ENCODE assay signal across 36 cellular contexts in genomic region chr22:23906641-23907040, GRCh38. TPM values are rescaled to one million over a fixed set of nuclear protein-coding genes. Genes with fewer than 3 reads are reported as not detected.
"Had no signal": no experiment of that assay in that cellular context is flagged by ENCODE, and none has a peak within 500 bp of the region (broad histone marks: within the 10 kb centered on the region; RNA-seq: fewer than 3 reads in every experiment).

No MANE protein-coding gene starts in this region.

- H3K4me1 ChIP-seq: breast epithelium, colonic mucosa had no signal

- H3K4me1 Mint-ChIP-seq: activated CD4-positive, alpha-beta T cell treated with anti-CD3 and anti-CD28 coated beads for 36 hours; activated naive CD4-positive, alpha-beta T cell treated with anti-CD3 and anti-CD28 coated beads, Interleukin-2, amount 50 U/mL, for 24 hours; activated naive CD8-positive, alpha-beta T cell treated with anti-CD3 and anti-CD28 coated beads for 36 hours; activated naive CD8-positive, alpha-beta T cell treated with anti-CD3 and anti-CD28 coated beads, Interleukin-2, amount 50 U/mL, for 24 hours had no signal

- ATAC-seq: activated CD4-positive, alpha-beta T cell treated with anti-CD3 and anti-CD28 coated beads for 36 hours; activated CD8-positive, alpha-beta memory T cell treated with anti-CD3 and anti-CD28 coated beads, Interleukin-2, amount 10 ng/mL, durations not matched to agents 7 days and 5 days; activated CD8-positive, alpha-beta T cell treated with anti-CD3 and anti-CD28 coated beads, Interleukin-2, amount 10 ng/mL, durations not matched to agents 7 days and 5 days; activated naive CD8-positive, alpha-beta T cell treated with anti-CD3 and anti-CD28 coated beads, Interleukin-2, amount 50 U/mL, for 24 hours; gastroesophageal sphincter had no signal

- H3K36me3 ChIP-seq: adrenal gland, breast epithelium, cardiac muscle cell, colonic mucosa, esophagus squamous epithelium, gastroesophageal sphincter had no signal

- FAIRE-seq: endometrium, endothelial cell of umbilical vein had no signal

- H3K9me3 Mint-ChIP-seq: activated CD4-positive, alpha-beta memory T cell treated with anti-CD3 and anti-CD28 coated beads for 36 hours; activated CD4-positive, alpha-beta T cell treated with anti-CD3 and anti-CD28 coated beads, Interleukin-2, amount 10 ng/mL, durations not matched to agents 24 days and 14 days; activated naive CD4-positive, alpha-beta T cell treated with anti-CD3 and anti-CD28 coated beads for 36 hours; activated naive CD4-positive, alpha-beta T cell treated with anti-CD3 and anti-CD28 coated beads, Interleukin-2, amount 50 U/mL, for 24 hours; activated naive CD8-positive, alpha-beta T cell treated with anti-CD3 and anti-CD28 coated beads for 36 hours; activated naive CD8-positive, alpha-beta T cell treated with anti-CD3 and anti-CD28 coated beads, Interleukin-2, amount 50 U/mL, for 24 hours; activated T-helper 1 cell treated with anti-CD3 and anti-CD28 coated beads, Interleukin-12 subunit alpha, Interleukin-12 subunit beta, Interleukin-2, Interleukin-4 antibody, amounts not matched to agents 30 ng/mL and 10 ng/mL and 1 ng/mL, durations not matched to agents 14 hours and 24 hours and 36 hours; activated T-helper 2 cell treated with anti-CD3 and anti-CD28 coated beads, Interferon-gamma antibody, Interleukin-2, Interleukin-4, amounts not matched to agents 10 μg/mL and 5 μg/mL and 100 μg/mL, durations not matched to agents 14 hours and 24 hours and 36 hours; brain had no signal

- H3K36me3 Mint-ChIP-seq: activated CD4-positive, alpha-beta memory T cell treated with anti-CD3 and anti-CD28 coated beads for 36 hours; activated naive CD4-positive, alpha-beta T cell treated with anti-CD3 and anti-CD28 coated beads, Interleukin-2, amount 50 U/mL, for 24 hours; activated naive CD8-positive, alpha-beta T cell treated with anti-CD3 and anti-CD28 coated beads for 36 hours; brain had no signal

- H3K4me3 ChIP-seq: adrenal gland, breast epithelium, cardiac muscle cell, colonic mucosa, esophagus squamous epithelium, gastroesophageal sphincter had no signal

- H3K4me3 Mint-ChIP-seq: activated CD4-positive, alpha-beta memory T cell treated with anti-CD3 and anti-CD28 coated beads for 36 hours; activated CD4-positive, alpha-beta T cell treated with anti-CD3 and anti-CD28 coated beads for 36 hours; activated CD4-positive, alpha-beta T cell treated with anti-CD3 and anti-CD28 coated beads, Interleukin-2, amount 10 ng/mL, durations not matched to agents 24 days and 14 days; activated CD8-positive, alpha-beta memory T cell treated with anti-CD3 and anti-CD28 coated beads, Interleukin-2, amount 10 ng/mL, durations not matched to agents 7 days and 5 days; activated CD8-positive, alpha-beta T cell treated with anti-CD3 and anti-CD28 coated beads, Interleukin-2, amount 10 ng/mL, durations not matched to agents 7 days and 5 days; activated naive CD4-positive, alpha-beta T cell treated with anti-CD3 and anti-CD28 coated beads for 36 hours; activated naive CD4-positive, alpha-beta T cell treated with anti-CD3 and anti-CD28 coated beads, Interleukin-2, amount 50 U/mL, for 24 hours; activated naive CD8-positive, alpha-beta T cell treated with anti-CD3 and anti-CD28 coated beads for 36 hours; activated naive CD8-positive, alpha-beta T cell treated with anti-CD3 and anti-CD28 coated beads, Interleukin-2, amount 50 U/mL, for 24 hours; activated T-helper 1 cell treated with anti-CD3 and anti-CD28 coated beads, Interleukin-12 subunit alpha, Interleukin-12 subunit beta, Interleukin-2, Interleukin-4 antibody, amounts not matched to agents 30 ng/mL and 10 ng/mL and 1 ng/mL, durations not matched to agents 14 hours and 24 hours and 36 hours; brain had no signal

- H3K27ac Mint-ChIP-seq: activated CD4-positive, alpha-beta memory T cell treated with anti-CD3 and anti-CD28 coated beads for 36 hours; activated CD4-positive, alpha-beta T cell treated with anti-CD3 and anti-CD28 coated beads for 36 hours; activated CD4-positive, alpha-beta T cell treated with anti-CD3 and anti-CD28 coated beads, Interleukin-2, amount 10 ng/mL, durations not matched to agents 24 days and 14 days; activated CD8-positive, alpha-beta memory T cell treated with anti-CD3 and anti-CD28 coated beads, Interleukin-2, amount 10 ng/mL, durations not matched to agents 7 days and 5 days; activated CD8-positive, alpha-beta T cell treated with anti-CD3 and anti-CD28 coated beads, Interleukin-2, amount 10 ng/mL, durations not matched to agents 7 days and 5 days; activated naive CD4-positive, alpha-beta T cell treated with anti-CD3 and anti-CD28 coated beads for 36 hours; activated naive CD4-positive, alpha-beta T cell treated with anti-CD3 and anti-CD28 coated beads, Interleukin-2, amount 50 U/mL, for 24 hours; activated naive CD8-positive, alpha-beta T cell treated with anti-CD3 and anti-CD28 coated beads for 36 hours; activated naive CD8-positive, alpha-beta T cell treated with anti-CD3 and anti-CD28 coated beads, Interleukin-2, amount 50 U/mL, for 24 hours; activated T-helper 1 cell treated with anti-CD3 and anti-CD28 coated beads, Interleukin-12 subunit alpha, Interleukin-12 subunit beta, Interleukin-2, Interleukin-4 antibody, amounts not matched to agents 30 ng/mL and 10 ng/mL and 1 ng/mL, durations not matched to agents 14 hours and 24 hours and 36 hours; activated T-helper 2 cell treated with anti-CD3 and anti-CD28 coated beads, Interferon-gamma antibody, Interleukin-2, Interleukin-4, amounts not matched to agents 10 μg/mL and 5 μg/mL and 100 μg/mL, durations not matched to agents 14 hours and 24 hours and 36 hours had no signal

- DNase-seq: activated CD4-positive, alpha-beta memory T cell treated with anti-CD3 and anti-CD28 coated beads for 36 hours; activated CD4-positive, alpha-beta T cell treated with anti-CD3 and anti-CD28 coated beads for 36 hours; activated CD4-positive, alpha-beta T cell treated with anti-CD3 and anti-CD28 coated beads, Interleukin-2, amount 10 ng/mL, durations not matched to agents 24 days and 14 days; activated CD4-positive, CD25-positive, alpha-beta regulatory T cell; activated CD4-positive, CD25-positive, alpha-beta regulatory T cell treated with anti-CD3 and anti-CD28 coated beads, Interleukin-2, amount 50 U/mL, for 72 hours; activated CD8-positive, alpha-beta memory T cell treated with anti-CD3 and anti-CD28 coated beads, Interleukin-2, amount 10 ng/mL, durations not matched to agents 7 days and 5 days; activated CD8-positive, alpha-beta memory T cell treated with anti-CD3 and anti-CD28 coated beads, Interleukin-2, amount 50 U/mL, for 4 hours; activated CD8-positive, alpha-beta T cell treated with anti-CD3 and anti-CD28 coated beads, Interleukin-2, amount 10 ng/mL, durations not matched to agents 7 days and 5 days; activated effector memory CD4-positive, alpha-beta T cell treated with anti-CD3 and anti-CD28 coated beads, Interleukin-2, amount 50 U/mL, for 16 hours; activated naive CD4-positive, alpha-beta T cell treated with anti-CD3 and anti-CD28 coated beads for 36 hours; activated naive CD8-positive, alpha-beta T cell treated with anti-CD3 and anti-CD28 coated beads for 36 hours; activated naive CD8-positive, alpha-beta T cell treated with anti-CD3 and anti-CD28 coated beads, Interleukin-2, amount 50 U/mL, for 24 hours; activated T-cell treated with anti-CD3 and anti-CD28 coated beads, Interleukin-2, amount 50 U/mL, for 1 hour; activated T-cell treated with anti-CD3 and anti-CD28 coated beads, Interleukin-2, amount 50 U/mL, for 48 hours; adrenal gland; amygdala; aorta; central memory CD4-positive, alpha-beta T cell; cerebellar nuclear complex; colonic mucosa; effector CD8-positive, alpha-beta T cell; esophagus squamous epithelium; foreskin melanocyte; head of caudate nucleus; T-helper 2 cell had no signal

- H3K9me3 ChIP-seq: adrenal gland, breast epithelium, colonic mucosa, esophagus squamous epithelium, gastroesophageal sphincter had no signal

- H3K27me3 ChIP-seq: adrenal gland, breast epithelium, cardiac muscle cell, colonic mucosa, esophagus squamous epithelium, gastroesophageal sphincter had no signal

- H3K27ac ChIP-seq: adrenal gland, breast epithelium, cardiac muscle cell, colonic mucosa, epithelial cell of prostate, esophagus squamous epithelium, gastroesophageal sphincter had no signal

- H3K27me3 Mint-ChIP-seq: activated CD4-positive, alpha-beta memory T cell treated with anti-CD3 and anti-CD28 coated beads for 36 hours; activated CD4-positive, alpha-beta T cell treated with anti-CD3 and anti-CD28 coated beads for 36 hours; activated CD8-positive, alpha-beta memory T cell treated with anti-CD3 and anti-CD28 coated beads, Interleukin-2, amount 10 ng/mL, durations not matched to agents 7 days and 5 days; activated naive CD4-positive, alpha-beta T cell treated with anti-CD3 and anti-CD28 coated beads, Interleukin-2, amount 50 U/mL, for 24 hours; activated naive CD8-positive, alpha-beta T cell treated with anti-CD3 and anti-CD28 coated beads for 36 hours had no signal

RNA-seq across cellular contexts. Expression of gene GSTT2B, which starts 54.4 kb away (rescaled TPM):
- total RNA-seq: activated CD4-positive, alpha-beta T cell treated with anti-CD3 and anti-CD28 coated beads for 36 hours; activated CD4-positive, alpha-beta T cell treated with anti-CD3 and anti-CD28 coated beads, Interleukin-2, amount 10 ng/mL, durations not matched to agents 24 days and 14 days; activated CD8-positive, alpha-beta memory T cell treated with anti-CD3 and anti-CD28 coated beads for 36 hours; activated CD8-positive, alpha-beta memory T cell treated with anti-CD3 and anti-CD28 coated beads, Interleukin-2, amount 10 ng/mL, durations not matched to agents 7 days and 5 days; activated CD8-positive, alpha-beta T cell treated with anti-CD3 and anti-CD28 coated beads, Interleukin-2, amount 10 ng/mL, durations not matched to agents 7 days and 5 days; activated naive CD4-positive, alpha-beta T cell treated with anti-CD3 and anti-CD28 coated beads for 36 hours; activated naive CD8-positive, alpha-beta T cell treated with anti-CD3 and anti-CD28 coated beads for 36 hours had no signal
